8 cellular contexts compared by ENCODE assay signal in the genomic region with DNA sequence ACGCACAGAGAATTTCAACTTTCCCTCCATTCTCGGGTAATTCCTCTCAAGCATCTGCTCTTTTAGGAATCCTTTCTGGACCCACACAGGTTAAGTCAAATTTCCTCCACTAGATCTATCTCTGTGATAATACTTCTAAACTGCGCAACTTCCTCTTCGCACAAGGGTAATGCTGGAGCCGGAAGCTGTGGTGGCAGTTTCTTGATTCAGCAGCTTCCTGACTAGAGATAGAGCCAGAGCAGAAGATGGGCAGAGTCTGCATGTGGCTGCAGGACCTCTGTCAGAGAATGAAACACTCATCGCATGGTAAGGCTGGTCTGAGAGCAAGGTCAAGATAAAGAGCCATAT. TPM values are rescaled to one million over a fixed set of nuclear protein-coding genes. Genes with fewer than 3 reads are reported as not detected.
DNase-seq lines count a peak whose midpoint lies in the region; ATAC-seq, FAIRE-seq and TF ChIP-seq lines count a peak whose summit lies in the region.

No MANE protein-coding gene starts in this region.

- peak; percentile 97 for FAIRE-seq in GM19239 (lab: Jason Lieb, UNC)

- DNase-seq in GM19239 (ENCODE audit: insufficient read length, low spot score), result no peak
- DNase-seq in activated B cell treated with CpG ODN at 0.5 μM for 24 hours, result peak; percentile 52
- DNase-seq in effector memory CD8-positive, alpha-beta T cell, result peak; percentile 73 to 76 (median 75)
- DNase-seq in stimulated activated CD4-positive, alpha-beta T cell treated with anti-CD3 and anti-CD28 coated beads, Interleukin-2, amount 100 ng/mL, for 4 hours (ENCODE audit: low read depth), result peak; percentile 67
- no peak for DNase-seq in foreskin fibroblast
- no peak for DNase-seq in G401 (ENCODE audit: low spot score)
- no peak for DNase-seq in NCI-H748 treated with DMSO at 0.1 percent for 48 hours (lab: John Stamatoyannopoulos, UW)

- TF ChIP-seq CTCF in activated B cell treated with CpG ODN at 0.5 μM for 24 hours (IDR thresholded peaks at IDR 0.05) (no peak), foreskin fibroblast (IDR thresholded peaks at IDR 0.05; ENCODE audit: low read depth, low read length) (no peak)

- no peaks in the 10 kb centered on the region for H3K9me3 Mint-ChIP-seq in activated B cell treated with CpG ODN at 0.5 μM for 24 hours
- no peaks in the 10 kb centered on the region for H3K9me3 Mint-ChIP-seq in effector memory CD8-positive, alpha-beta T cell

- CTCF ChIA-PET in activated B cell treated with CpG ODN at 0.5 μM for 24 hours (lab: Charles Lee), result interaction anchor here (0.6 to 3.5 kb wide), 6 partner anchors 12 to 135 kb away, joined by 3 to 28 read pairs (median 4); a partner anchor contains a TSS

- peak overlapping the region; percentile 84 for H3K4me3 Mint-ChIP-seq in activated B cell treated with CpG ODN at 0.5 μM for 24 hours
- peak overlapping the region; percentile 84 to 93 for H3K4me3 Mint-ChIP-seq in effector memory CD8-positive, alpha-beta T cell

- H3K36me3 Mint-ChIP-seq in activated B cell treated with CpG ODN at 0.5 μM for 24 hours (ENCODE audit: low read depth), result peaks cover 9% of the 10 kb centered on the region
- H3K36me3 Mint-ChIP-seq in effector memory CD8-positive, alpha-beta T cell (ENCODE audit: insufficient read depth), result peaks cover 37% of the 10 kb centered on the region

- in situ Hi-C loops in G401 (cut with HindIII; ENCODE audit: low sequenced_read_pairs), result no loop called here

- ATAC-seq in HG03175 (IDR thresholded peaks at IDR 0.05; ENCODE audit: unreplicated experiment), result peak; percentile 91
- ATAC-seq in activated B cell treated with CpG ODN at 0.5 μM for 24 hours (ENCODE audit: low read depth), result peak; percentile 86
- peak; percentile 79 for ATAC-seq in effector memory CD8-positive, alpha-beta T cell (replicated peaks)

- no peak overlapping the region for H3K4me3 ChIP-seq in foreskin fibroblast (ENCODE audit: low read depth in 1 of 2, low read length in 2 of 2)

- intact Hi-C loops in activated B cell treated with CpG ODN at 0.5 μM for 24 hours (cut with micrococcal nuclease), result loop anchor here (1.0 to 10.0 kb wide), 6 partner anchors 11 to 382 kb away; a partner anchor contains a TSS

- POLR2A ChIA-PET in activated B cell treated with CpG ODN at 0.5 μM for 24 hours (lab: Charles Lee), result interaction anchor here (0.6 to 6.3 kb wide), 21 partner anchors 11 to 144 kb away, joined by 3 to 158 read pairs (median 5); a partner anchor contains a TSS

- no peaks in the 10 kb centered on the region for H3K27me3 Mint-ChIP-seq in activated B cell treated with CpG ODN at 0.5 μM for 24 hours
- no peaks in the 10 kb centered on the region for H3K27me3 Mint-ChIP-seq in effector memory CD8-positive, alpha-beta T cell

- H3K27ac Mint-ChIP-seq in activated B cell treated with CpG ODN at 0.5 μM for 24 hours, result peak overlapping the region; percentile 94
- peak overlapping the region; percentile 91 to 96 for H3K27ac Mint-ChIP-seq in effector memory CD8-positive, alpha-beta T cell

- H3K4me1 Mint-ChIP-seq in activated B cell treated with CpG ODN at 0.5 μM for 24 hours, result peaks cover 81% of the 10 kb centered on the region
- peaks cover 46 to 67% of the 10 kb centered on the region in 2 donors for H3K4me1 Mint-ChIP-seq in effector memory CD8-positive, alpha-beta T cell (ENCODE audit: low read depth in 2 of 2)

RNA-seq across cellular contexts. Expression of a gene that starts 11.1 kb away (rescaled TPM):
- total RNA-seq in activated B cell treated with CpG ODN at 0.5 μM for 24 hours, result 114 and 122 TPM in 2 replicates
- total RNA-seq in G401 (2014; rRNA removed; shearing (Covaris generic)), result 30.0 and 53.1 TPM in 2 replicates

Comparison
In these comparisons a context has a peak if more than half of its experiments do, and no peak if none do; other contexts are left out.
1. DNase-seq: peak in activated B cell treated with CpG ODN at 0.5 μM for 24 hours (single experiment), effector memory CD8-positive, alpha-beta T cell (3 of 3) and stimulated activated CD4-positive, alpha-beta T cell treated with anti-CD3 and anti-CD28 coated beads, Interleukin-2, amount 100 ng/mL, for 4 hours (single experiment); none in GM19239 (single experiment), foreskin fibroblast (0 of 2), G401 (single experiment) and NCI-H748 treated with DMSO at 0.1 percent for 48 hours (single experiment).
2. Peak in every context shown above with its lines, with median percentiles within 50 percentile points of each other: ATAC-seq.